In genomic region chr6:125189494-125189893, GRCh38 we compare ENCODE assay signal across 20 cellular contexts. TPM values are rescaled to one million over a fixed set of nuclear protein-coding genes. Genes with fewer than 3 reads are reported as not detected.
DNase-seq lines count a peak whose midpoint lies in the region; ATAC-seq, FAIRE-seq and TF ChIP-seq lines count a peak whose summit lies in the region.
"Had no signal": no experiment of that assay in that cellular context is flagged by ENCODE, and none has a peak within 500 bp of the region (broad histone marks: within the 10 kb centered on the region; RNA-seq: fewer than 3 reads in every experiment).

No MANE protein-coding gene starts in this region.

- H3K4me1 Mint-ChIP-seq in CD4-positive, alpha-beta T cell (ENCODE audit: low read depth) = no peaks in the 10 kb centered on the region
- H3K4me1 Mint-ChIP-seq in CD14-positive monocyte = peaks cover under 1% of the 10 kb centered on the region

- H3K27me3 Mint-ChIP-seq in CD4-positive, alpha-beta T cell = peaks cover 14% of the 10 kb centered on the region
- H3K27me3 Mint-ChIP-seq in CD14-positive monocyte (ENCODE audit: low read depth in 3 of 3) = no peaks in the 10 kb centered on the region

- H3K4me3 Mint-ChIP-seq in CD4-positive, alpha-beta T cell = no peak overlapping the region
- no peak overlapping the region for H3K4me3 Mint-ChIP-seq in CD14-positive monocyte

- H3K9me3 ChIP-seq in A549 = no peaks in the 10 kb centered on the region
- H3K9me3 ChIP-seq in HEK293 (ENCODE audit: control insufficient read depth, insufficient read depth, low read depth, low read length) = no peaks in the 10 kb centered on the region
- no peaks in the 10 kb centered on the region for H3K9me3 ChIP-seq in esophagus squamous epithelium
- no peaks in the 10 kb centered on the region for H3K9me3 ChIP-seq in gastrocnemius medialis
- H3K9me3 ChIP-seq in CD4-positive, alpha-beta T cell (ENCODE audit: control insufficient read depth, low read length) = no peaks in the 10 kb centered on the region

- H3K36me3 ChIP-seq in HEK293 (ENCODE audit: control insufficient read depth in 2 of 2, insufficient read depth in 1 of 2, low read length in 2 of 2) (no peaks in the 10 kb centered on the region), esophagus squamous epithelium (no peaks in the 10 kb centered on the region), gastrocnemius medialis (no peaks in the 10 kb centered on the region)

- H3K9me3 Mint-ChIP-seq in CD4-positive, alpha-beta T cell = no peaks in the 10 kb centered on the region
- H3K9me3 Mint-ChIP-seq in CD14-positive monocyte = no peaks in the 10 kb centered on the region

- no peak overlapping the region for H3K27ac ChIP-seq in A549
- H3K27ac ChIP-seq in HEK293 (ENCODE audit: extremely low read depth, low read depth, low read length) = no peak overlapping the region
- peak overlapping the region; percentile 11 to 67 (median 46) for H3K27ac ChIP-seq in esophagus squamous epithelium
- H3K27ac ChIP-seq in gastrocnemius medialis = peak overlapping the region; percentile 90 to 94 (median 92)
- no peak overlapping the region for H3K27ac ChIP-seq in CD4-positive, alpha-beta T cell (ENCODE audit: low read depth, low read length)
- H3K27ac ChIP-seq: C4-2B, GM23248 had no signal

- FAIRE-seq in A549 (lab: Jason Lieb, UNC) = no peak

- no peaks in the 10 kb centered on the region for H3K36me3 Mint-ChIP-seq in CD4-positive, alpha-beta T cell (ENCODE audit: low read depth)
- no peaks in the 10 kb centered on the region for H3K36me3 Mint-ChIP-seq in CD14-positive monocyte

- no peak overlapping the region for H3K27ac Mint-ChIP-seq in CD4-positive, alpha-beta T cell
- H3K27ac Mint-ChIP-seq in CD14-positive monocyte = no peak overlapping the region

- H3K4me2 ChIP-seq in A549 = peak overlapping the region; percentile 30; the same call in 1 of the 3 replicates

- TF ChIP-seq CTCF in A549 (IDR thresholded peaks at IDR 0.05) (no peak), HEK293 (tag by site-specific recombination; IDR thresholded peaks at IDR 0.05) (no peak), esophagus squamous epithelium (IDR thresholded peaks at IDR 0.05) (no peak), gastrocnemius medialis (IDR thresholded peaks at IDR 0.05 in 4 of 5, conservative IDR thresholded peaks at IDR 0.05 in 1 of 5) (no peak), CD14-positive monocyte (IDR thresholded peaks at IDR 0.05) (no peak)
- no peak for TF ChIP-seq CTCF in CD4-positive, alpha-beta T cell (IDR thresholded peaks at IDR 0.05)

- ATAC-seq in A549 (no peak), gastrocnemius medialis (no peak)
- no peak for ATAC-seq in CD4-positive, alpha-beta T cell (ENCODE audit: poor library complexity)
- ATAC-seq: Panc1 had no signal

- no peak overlapping the region for H3K4me3 ChIP-seq in A549
- no peak overlapping the region for H3K4me3 ChIP-seq in HEK293 (ENCODE audit: low read depth, low read length)
- H3K4me3 ChIP-seq in esophagus squamous epithelium = no peak overlapping the region
- no peak overlapping the region for H3K4me3 ChIP-seq in gastrocnemius medialis
- H3K4me3 ChIP-seq: GM23248 had no signal

- H3K4me1 ChIP-seq in A549 (peaks cover 58% of the 10 kb centered on the region), HEK293 (ENCODE audit: control insufficient read depth, insufficient read depth, low read length) (peaks cover 4% of the 10 kb centered on the region), esophagus squamous epithelium (peaks cover 23 to 67% (median 34%) of the 10 kb centered on the region in 3 donors), gastrocnemius medialis (peaks cover 75 to 81% of the 10 kb centered on the region in 2 donors)

- in situ Hi-C loops in gastrocnemius medialis (cut with MboI; ENCODE audit: low sequenced_read_pairs in 4 of 4) = no loop called here

- WGBS in A549 (ENCODE audit: missing lambda C conversion rate) = 30% methylated on average over 1 of the region's 1 CpG
- 20 to 26% methylated on average over 1 of the region's 1 CpG for WGBS in esophagus squamous epithelium, 2 donors

- POLR2A ChIA-PET in A549 (lab: Yijun Ruan, JAX) = interaction anchor here (0.6 kb wide), 1 partner anchor 13 kb away, joined by 3 read pairs; no protein-coding TSS in a partner anchor
- POLR2A ChIA-PET in HEK293 (lab: Yijun Ruan, JAX) = no interaction called here
- POLR2A ChIA-PET in CD4-positive, alpha-beta T cell (lab: Charles Lee) = no interaction called here

- TF ChIP-seq RAD21 in A549 (conservative IDR thresholded peaks at IDR 0.05 in 1 of 2, IDR thresholded peaks at IDR 0.05 in 1 of 2) = no peak

- H3K27me3 ChIP-seq in esophagus squamous epithelium = no peaks in the 10 kb centered on the region
- no peaks in the 10 kb centered on the region for H3K27me3 ChIP-seq in gastrocnemius medialis
- H3K27me3 ChIP-seq in CD4-positive, alpha-beta T cell (ENCODE audit: control insufficient read depth, insufficient read depth, low read length) = no peaks in the 10 kb centered on the region

- DNase-seq in A549 (ENCODE audit: low read depth in 1 of 2, low spot score in 1 of 2) (no peak), esophagus squamous epithelium (lab: John Stamatoyannopoulos, UW) (no peak), gastrocnemius medialis (no peak), activated gamma-delta T cell treated with Interleukin-2 at 50 U/mL for 16 hours (no peak), CD14-positive monocyte (ENCODE audit: low spot score) (no peak)
- DNase-seq in CD4-positive, alpha-beta T cell = no peak
- DNase-seq: ACHN, COR-L47, DMS153, GDM1, GM23248, HCEC 1CT, NCI-H1105, NCI-H2081, NCI-H2171 treated with DMSO at 0.1 percent for 48 hours, NCI-H446, NCI-H69 had no signal

- TF ChIP-seq POLR2A in A549 (IDR thresholded peaks at IDR 0.05; ENCODE audit: low read length) = no peak
- TF ChIP-seq POLR2A in esophagus squamous epithelium (IDR thresholded peaks at IDR 0.05) = no peak
- TF ChIP-seq POLR2A in gastrocnemius medialis (IDR thresholded peaks at IDR 0.05) = no peak

- TF ChIP-seq EP300 in A549 (IDR thresholded peaks at IDR 0.05) = no peak

- intact Hi-C loops in esophagus squamous epithelium (cut with DNase I) = no loop called here
- intact Hi-C loops in gastrocnemius medialis (cut with DNase I; ENCODE audit: low total_unique reads) = no loop called here
- intact Hi-C loops in CD4-positive, alpha-beta T cell (cut with DNase I, micrococcal nuclease) = no loop called here
- intact Hi-C loops in CD14-positive monocyte (cut with micrococcal nuclease) = no loop called here

- CTCF ChIA-PET in A549 (lab: Yijun Ruan, JAX) = no interaction called here
- CTCF ChIA-PET in HEK293 (lab: Yijun Ruan, JAX) = interaction anchor here (1.5 kb wide), 1 partner anchor 75 kb away, joined by 3 read pairs; no protein-coding TSS in a partner anchor
- CTCF ChIA-PET in CD4-positive, alpha-beta T cell (lab: Charles Lee) = no interaction called here

TF ChIP-seq in A549, 52 proteins besides CTCF, POLR2A, EP300 and RAD21:
- no peak for TF ChIP-seq ESRRA (IDR thresholded peaks at IDR 0.05; ENCODE audit: borderline replicate concordance, low read length)
- no peak for TF ChIP-seq KDM1A (IDR thresholded peaks at IDR 0.05; ENCODE audit: low read depth)
- TF ChIP-seq TP53 (CRISPR knock-in tag; IDR thresholded peaks at IDR 0.05) = no peak
- no peak for TF ChIP-seq CBX2 (IDR thresholded peaks at IDR 0.05; ENCODE audit: borderline replicate concordance, low read depth)

TF ChIP-seq in HEK293, 187 proteins besides CTCF, POLR2A, EP300 and RAD21:
- TF ChIP-seq ZNF112 (tag by site-specific recombination; IDR thresholded peaks at IDR 0.05) (no peak), PRDM1 (tag by site-specific recombination; IDR thresholded peaks at IDR 0.05) (peak; percentile 52; the same call in 1 of the 2 replicates), ZNF530 (tag by site-specific recombination; IDR thresholded peaks at IDR 0.05; ENCODE audit: low read depth) (no peak)

RNA-seq across cellular contexts. Expression of gene TPD52L1, which starts 35.9 kb away (rescaled TPM):
- polyA plus RNA-seq in A549 (2011; rRNA removed) (119 and 144 TPM in 2 replicates), A549 (2017; fragmentation: RNase III; extraction: RNeasy Plus Mini Kit Qiagen cat#74134 plus additional on column Dnase treatment) (80.0 to 115 TPM (median 90.1 TPM) in 3 replicates), CD14-positive monocyte (not detected)
- polyA plus RNA-seq in A549 (2012; cell fraction: cytosol; rRNA removed) = 104 and 114 TPM in 2 replicates
- 39.4 and 46.1 TPM in 2 replicates for polyA plus RNA-seq in A549 (2012; cell fraction: nucleus; rRNA removed)
- polyA minus RNA-seq in A549 (2011; rRNA and poly(A)+ RNA removed) = 28.6 and 30.4 TPM in 2 replicates
- total RNA-seq in esophagus squamous epithelium (100 to 1,000 TPM; 202 to 409 (median 275) TPM), gastrocnemius medialis (100 to 1,000 TPM in 3 of 4 donors, 10 to 100 TPM in 1; 47.6 to 152 (median 123) TPM)
- not detected for total RNA-seq in CD4-positive, alpha-beta T cell

Comparison
In these comparisons a context has a peak if more than half of its experiments do, and no peak if none do; other contexts are left out.
1. H3K27ac ChIP-seq: peak in esophagus squamous epithelium (4 of 4) and gastrocnemius medialis (4 of 4); none in A549 (0 of 2), HEK293 (single experiment) and CD4-positive, alpha-beta T cell (single experiment).
2. RNA of gene TPD52L1, which starts 35.9 kb away (total RNA-seq): 202 to 409 TPM in esophagus squamous epithelium and 47.6 to 152 TPM in gastrocnemius medialis; not detected in CD4-positive, alpha-beta T cell; every median in the first group is over 10 times any median in the second.